ENCODE assay signal across 12 cellular contexts in genomic region chr20:21513181-21513663, GRCh38. TPM values are rescaled to one million over a fixed set of nuclear protein-coding genes. Genes with fewer than 3 reads are reported as not detected.
A peak's percentile ranks its signal among the peaks of the same experiment; 100 is the strongest.
DNase-seq lines count a peak whose midpoint lies in the region; TF ChIP-seq lines count a peak whose summit lies in the region.
"Had no signal": no experiment of that assay in that cellular context is flagged by ENCODE, and none has a peak within 500 bp of the region (broad histone marks: within the 10 kb centered on the region; RNA-seq: fewer than 3 reads in every experiment).

No MANE protein-coding gene starts in this region.

- peak overlapping the region; percentile 92 for H3K27ac ChIP-seq in VCaP
- H3K27ac ChIP-seq: BLaER1 treated with 17β-estradiol and CSF1 and Interleukin-3, amounts not matched to agents 10 nM and 100 nM had no signal

- intact Hi-C loops in activated naive CD4-positive, alpha-beta T cell treated with anti-CD3 and anti-CD28 coated beads for 36 hours (cut with micrococcal nuclease), result loop anchor here (5.0 to 10.0 kb wide), 2 partner anchors 189 to 1072 kb away; partner anchors contain the start of gene FOXA2

- CTCF ChIA-PET in activated naive CD4-positive, alpha-beta T cell treated with anti-CD3 and anti-CD28 coated beads for 36 hours (lab: Charles Lee), result no interaction called here

- no peaks in the 10 kb centered on the region for H3K36me3 Mint-ChIP-seq in activated naive CD4-positive, alpha-beta T cell treated with anti-CD3 and anti-CD28 coated beads for 36 hours (ENCODE audit: low read depth)

- peaks cover 79% of the 10 kb centered on the region for H3K27me3 Mint-ChIP-seq in activated naive CD4-positive, alpha-beta T cell treated with anti-CD3 and anti-CD28 coated beads for 36 hours (ENCODE audit: low read depth)

- no peak for DNase-seq in activated naive CD4-positive, alpha-beta T cell treated with anti-CD3 and anti-CD28 coated beads for 36 hours
- DNase-seq in activated naive CD4-positive, alpha-beta T cell (lab: John Stamatoyannopoulos, UW), result no peak
- DNase-seq in left kidney (ENCODE audit: low read depth, low spot score) (peak; percentile 47), superior temporal gyrus (ENCODE audit: extremely low spot score) (peak; percentile 48), KG1 (lab: John Stamatoyannopoulos, UW) (no peak), NCI-H748 (lab: John Stamatoyannopoulos, UW; ENCODE audit: unreplicated experiment) (no peak), NCI-H187 (lab: John Stamatoyannopoulos, UW) (no peak)
- DNase-seq: GOT3, SIG-M5 had no signal

- H3K4me1 Mint-ChIP-seq in activated naive CD4-positive, alpha-beta T cell treated with anti-CD3 and anti-CD28 coated beads for 36 hours (ENCODE audit: low read depth), result peaks cover 63% of the 10 kb centered on the region

- H3K4me3 Mint-ChIP-seq in activated naive CD4-positive, alpha-beta T cell treated with anti-CD3 and anti-CD28 coated beads for 36 hours, result peak overlapping the region; percentile 9

- TF ChIP-seq CTCF in VCaP (conservative IDR thresholded peaks at IDR 0.05), result no peak

- H3K9me3 Mint-ChIP-seq in activated naive CD4-positive, alpha-beta T cell treated with anti-CD3 and anti-CD28 coated beads for 36 hours, result no peaks in the 10 kb centered on the region

- H3K27ac Mint-ChIP-seq in activated naive CD4-positive, alpha-beta T cell treated with anti-CD3 and anti-CD28 coated beads for 36 hours, result no peak overlapping the region

RNA-seq across cellular contexts. Expression of gene NKX2-2, which starts 0.6 kb away (rescaled TPM):
- total RNA-seq in activated naive CD4-positive, alpha-beta T cell treated with anti-CD3 and anti-CD28 coated beads for 36 hours, result not detected
- total RNA-seq: kidney epithelial cell had no signal

Comparison
In these comparisons a context has a peak if more than half of its experiments do, and no peak if none do; other contexts are left out.
1. DNase-seq: peak in left kidney (single experiment) and superior temporal gyrus (single experiment); none in activated naive CD4-positive, alpha-beta T cell treated with anti-CD3 and anti-CD28 coated beads for 36 hours (single experiment), activated naive CD4-positive, alpha-beta T cell (0 of 4), KG1 (single experiment), NCI-H748 (single experiment) and NCI-H187 (0 of 2).